Comparison of ENCODE assay signal across 8 cellular contexts in the genomic region with DNA sequence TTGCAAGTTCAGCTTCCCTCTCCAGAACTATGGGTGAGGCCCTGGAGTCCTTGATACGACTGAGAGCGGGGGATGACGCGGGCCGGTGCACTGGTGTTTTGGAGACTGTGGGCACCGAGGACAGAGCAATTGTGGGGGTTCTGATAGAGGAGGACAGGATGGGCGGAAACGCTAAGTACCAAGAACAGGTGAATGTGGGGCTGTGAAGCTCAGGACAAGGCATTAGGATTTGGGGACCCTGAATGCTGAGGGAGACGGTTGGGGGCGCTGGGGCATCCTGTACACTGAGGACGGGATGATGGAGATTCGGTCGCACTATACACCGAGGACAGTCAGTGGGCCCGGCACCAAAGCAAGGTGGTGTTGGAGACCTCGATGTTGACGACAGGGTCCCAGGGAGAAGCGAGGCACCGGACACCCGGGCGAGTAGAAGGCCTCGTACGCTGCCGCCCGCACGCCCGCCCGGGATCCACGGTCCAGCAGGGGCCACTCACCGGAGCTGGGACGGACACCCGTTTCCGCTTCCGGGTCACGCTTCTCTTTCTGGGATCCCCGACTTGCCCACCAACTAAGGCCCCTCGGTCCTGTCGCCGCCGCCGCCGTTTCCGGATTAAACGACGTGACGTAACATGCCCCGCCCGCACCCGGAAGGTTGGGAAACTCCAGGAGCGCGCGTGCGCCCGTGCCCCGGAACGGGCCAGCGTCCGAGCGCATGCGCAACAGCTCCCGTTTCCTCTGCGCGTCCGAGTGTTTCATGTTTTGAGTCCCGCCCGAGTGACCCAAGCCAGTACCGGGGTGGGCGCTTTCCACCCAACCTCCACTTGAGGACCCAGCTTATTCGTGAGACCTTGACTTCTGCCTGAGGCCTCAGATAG. TPM values are rescaled to one million over a fixed set of nuclear protein-coding genes. Genes with fewer than 3 reads are reported as not detected.
DNase-seq lines count a peak whose midpoint lies in the region; ATAC-seq, FAIRE-seq and TF ChIP-seq lines count a peak whose summit lies in the region.

CHMP2A (minus strand) TSS at position 612 of the 875 bp plus-strand sequence. CDS start 893 bp downstream, outside the sequence.

- peaks cover 0 to 24% (median 14%) of the 10 kb centered on the region in 4 experiments; a peak in 6 of 7 replicates for H3K4me1 ChIP-seq in H1 (replicated peaks in 1 of 4; ENCODE audit: control insufficient read depth in 3 of 4, insufficient read depth in 4 of 4, low read length in 3 of 4)

- peak within 1 kb of the TSS; percentile 91 for H3K4ac ChIP-seq in H1 (replicated peaks; ENCODE audit: insufficient read length, low read depth, low read length)

- CTCF ChIA-PET in H1 (lab: Charles Lee; ENCODE audit: partially characterized antibody), result interaction anchor here (0.7 to 4.6 kb wide), 6 partner anchors 9 to 35 kb away, joined by 3 to 33 read pairs (median 7); partner anchors contain the start of genes TRIM28 and ZBTB45

- H4K5ac ChIP-seq in H1 (ENCODE audit: insufficient read length, low read depth, low read length), result peak within 1 kb of the TSS; percentile 75

- H3K23me2 ChIP-seq in H1 (ENCODE audit: low read depth, low read length), result peaks cover 21% of the 10 kb centered on the region

- no peak within 1 kb of the TSS for H3K23ac ChIP-seq in H1 (ENCODE audit: insufficient read length)

- no peak for TF ChIP-seq RAD21 in H1 (IDR thresholded peaks at IDR 0.05 in 1 of 2, conservative IDR thresholded peaks at IDR 0.05 in 1 of 2; ENCODE audit: low read depth in 2 of 2, low read length in 2 of 2)

- POLR2A ChIA-PET in H1 (lab: Charles Lee; ENCODE audit: partially characterized antibody), result interaction anchor here (0.5 to 13.8 kb wide), 19 partner anchors 10 to 599 kb away, joined by 3 to 650 read pairs (median 6); partner anchors contain the start of genes MZF1, RNF225, RPS5 and SLC27A5

- H3K9me3 ChIP-seq in H1 (ENCODE audit: insufficient read depth in 2 of 2, low read depth in 1 of 2, low read length in 1 of 2), result no peaks in the 10 kb centered on the region

- H2AK5ac ChIP-seq in H1 (ENCODE audit: low read depth, low read length), result no peak within 1 kb of the TSS

- ATAC-seq in GM18873 (IDR thresholded peaks at IDR 0.05; ENCODE audit: low FRiP score, unreplicated experiment) (peak; percentile 26), GM18868 (IDR thresholded peaks at IDR 0.05; ENCODE audit: unreplicated experiment) (no peak)

- H4K8ac ChIP-seq in H1 (ENCODE audit: extremely low read depth, insufficient read depth, low read length), result peak within 1 kb of the TSS; percentile 91

- no peaks in the 10 kb centered on the region for H3K27me3 ChIP-seq in H1 (replicated peaks in 1 of 4; ENCODE audit: control insufficient read depth in 3 of 4, extremely low read depth in 1 of 4, insufficient read depth in 3 of 4, low read length in 3 of 4)

- FAIRE-seq in H1 (lab: Jason Lieb, UNC), result peak; percentile 13

- peak within 1 kb of the TSS; percentile 28; the same call in 1 of the 2 replicates for H2AFZ ChIP-seq in H1 (ENCODE audit: low read length)

- peak within 1 kb of the TSS; percentile 84 for H4K91ac ChIP-seq in H1 (replicated peaks; ENCODE audit: insufficient read length, low read length)

- peak within 1 kb of the TSS; percentile 93 for H3K56ac ChIP-seq in H1 (replicated peaks; ENCODE audit: insufficient read length, low read depth, low read length)

- peaks cover 20 to 41% (median 32%) of the 10 kb centered on the region in 4 experiments for H3K36me3 ChIP-seq in H1 (ENCODE audit: control insufficient read depth in 2 of 4, insufficient read depth in 4 of 4, low read length in 3 of 4)

- TF ChIP-seq EP300 in H1 (IDR thresholded peaks at IDR 0.05; ENCODE audit: borderline replicate concordance in 1 of 2, low read depth in 2 of 2, low read length in 2 of 2), result no peak

- 2% methylated on average over 67 of the region's 69 CpGs; no CpG with 5 or more reads in 1 of the 2 experiments for WGBS in H1 (ENCODE audit: extremely low coverage in 1 of 2, insufficient coverage in 1 of 2, insufficient read length in 1 of 2, insufficient replicate concordance in 2 of 2, low coverage in 1 of 2, low lambda C conversion rate in 2 of 2, missing lambda C conversion rate in 1 of 2), 2 experiments

- TF ChIP-seq POLR2A in H1 (IDR thresholded peaks at IDR 0.05; ENCODE audit: control extremely low read depth in 1 of 2, low read depth in 2 of 2, low read length in 2 of 2), result peak; percentile 90 to 96

- peak within 1 kb of the TSS; percentile 84 for H3K27ac ChIP-seq in H1 (ENCODE audit: low read depth, low read length)

- peak within 1 kb of the TSS; percentile 95 for H2BK5ac ChIP-seq in H1 (ENCODE audit: low read depth, low read length)

- peaks cover 8% of the 10 kb centered on the region for H3K79me1 ChIP-seq in H1 (ENCODE audit: low read depth, low read length)

- peak within 1 kb of the TSS; percentile 62 to 79 (median 68) for H3K4me3 ChIP-seq in H1 (ENCODE audit: extremely low read depth in 1 of 4, insufficient read depth in 2 of 4, low read depth in 3 of 4, low read length in 4 of 4)

- H3K79me2 ChIP-seq in H1 (ENCODE audit: control insufficient read depth in 1 of 2, insufficient read depth in 2 of 2, low read length in 2 of 2), result peaks cover 7 to 20% of the 10 kb centered on the region in 2 experiments

- peak within 1 kb of the TSS; percentile 61 for H2BK120ac ChIP-seq in H1 (replicated peaks; ENCODE audit: low read depth, low read length)

- no peak within 1 kb of the TSS for H2BK20ac ChIP-seq in H1 (ENCODE audit: low read length)

- no peak within 1 kb of the TSS for H2BK12ac ChIP-seq in H1 (ENCODE audit: low read depth, low read length)

- no peak within 1 kb of the TSS for H3K14ac ChIP-seq in H1 (ENCODE audit: insufficient read length)

- peak within 1 kb of the TSS; percentile 68 to 91 (median 80) for H3K9ac ChIP-seq in H1 (replicated peaks in 1 of 4; ENCODE audit: extremely low read depth in 1 of 4, low read depth in 3 of 4, low read length in 3 of 4)

- H3K4me2 ChIP-seq in H1 (ENCODE audit: insufficient read depth in 1 of 2, low read depth in 2 of 2, low read length in 2 of 2), result peak within 1 kb of the TSS; percentile 76 to 88

- DNase-seq in HK-2 (ENCODE audit: unreplicated experiment), result peak; percentile 99
- DNase-seq in activated CD4-positive, alpha-beta T cell treated with anti-CD3 and anti-CD28 coated beads, Interleukin-2, amount 50 U/mL, for 48 hours, result peak; percentile 99 to 100
- peak; percentile 88 to 99 for DNase-seq in H1 (ENCODE audit: low read depth in 1 of 2, low spot score in 2 of 2)
- peak; percentile 100 for DNase-seq in mesenteric fat pad (ENCODE audit: low spot score)
- peak; percentile 96 for DNase-seq in stimulated activated CD8-positive, alpha-beta memory T cell treated with anti-CD3 and anti-CD28 coated beads, Interleukin-15, amount 100 ng/mL, for 4 hours (ENCODE audit: low read depth in 2 of 2)
- no peak for DNase-seq in NCI-H524 (lab: John Stamatoyannopoulos, UW)

- H4K20me1 ChIP-seq in H1 (replicated peaks in 1 of 2; ENCODE audit: control insufficient read depth in 1 of 2, insufficient read depth in 2 of 2, low read length in 2 of 2), result peaks cover 3 to 16% of the 10 kb centered on the region in 2 experiments

- peak within 1 kb of the TSS; percentile 46; the same call in 1 of the 2 replicates for H2BK15ac ChIP-seq in H1 (ENCODE audit: low read length)

- TF ChIP-seq CTCF in H1 (IDR thresholded peaks at IDR 0.05; ENCODE audit: control extremely low read depth in 1 of 3, insufficient read depth in 1 of 3, low read depth in 1 of 3, low read length in 3 of 3), result no peak

- H3K18ac ChIP-seq in H1 (ENCODE audit: extremely low read depth, low read length), result peak within 1 kb of the TSS; percentile 92

TF ChIP-seq in H1, 55 proteins besides CTCF, POLR2A, EP300 and RAD21 (continues in another document):
- peak; percentile 93 for TF ChIP-seq CREB1 (IDR thresholded peaks at IDR 0.05)
- 0 out of 2 replicates have a peak, but pooled peaks have one; percentile 34 for TF ChIP-seq TEAD4 (IDR thresholded peaks at IDR 0.05; ENCODE audit: low read depth, low read length)
- 0 out of 2 replicates have a peak, but pooled peaks have one; percentile 12 for TF ChIP-seq YY1 (IDR thresholded peaks at IDR 0.05; ENCODE audit: low read depth, low read length)
- TF ChIP-seq ATF2 (IDR thresholded peaks at IDR 0.05; ENCODE audit: low read length), result no peak
- TF ChIP-seq PHF8 (conservative IDR thresholded peaks at IDR 0.05; ENCODE audit: low read depth, low read length), result peak; percentile 69; the same call in 1 of the 2 replicates
- no peak for TF ChIP-seq SRF (IDR thresholded peaks at IDR 0.05; ENCODE audit: low read depth, low read length)
- TF ChIP-seq HDAC6 (IDR thresholded peaks at IDR 0.05; ENCODE audit: low read depth, low read length), result no peak
- TF ChIP-seq FOSL1 (IDR thresholded peaks at IDR 0.05; ENCODE audit: insufficient read depth, low read depth, low read length), result 0 out of 2 replicates have a peak, but pooled peaks have one; percentile 20
- peak; percentile 27; the same call in 1 of the 2 replicates for TF ChIP-seq TBP (IDR thresholded peaks at IDR 0.05; ENCODE audit: low read depth, low read length)
- TF ChIP-seq GABPA (IDR thresholded peaks at IDR 0.05; ENCODE audit: borderline replicate concordance, insufficient read depth, low read length), result peak; percentile 99
- peak; percentile 88 for TF ChIP-seq POLR2AphosphoS5 (IDR thresholded peaks at IDR 0.05; ENCODE audit: low read depth, low read length)
- peak; percentile 34 to 87; a peak in 2 of 4 replicates for TF ChIP-seq SIN3A (conservative IDR thresholded peaks at IDR 0.05 in 1 of 2, IDR thresholded peaks at IDR 0.05 in 1 of 2; ENCODE audit: low read depth in 1 of 2, low read length in 2 of 2)

RNA-seq across cellular contexts. Expression of gene CHMP2A, which starts in this region (rescaled TPM):
- 70.0 and 75.8 TPM in 2 replicates for total RNA-seq in H1 (2021; fragmentation: NEBNext Ultra II Directional; extraction: Animal tissue kit (Norgen Biotek cat#: 25700))
- 115 and 132 TPM in 2 replicates for polyA plus RNA-seq in H1 (2011; rRNA removed)
- polyA plus RNA-seq in H1 (2011; cell fraction: cytosol; rRNA removed), result 180 TPM
- 98.9 TPM for polyA plus RNA-seq in H1 (2011; cell fraction: nucleus; rRNA removed)
- polyA plus RNA-seq in H1 (2012, experiment 1 of 2), result 105 to 150 TPM (median 138 TPM) in 4 replicates
- polyA plus RNA-seq in H1 (2012, experiment 2 of 2), result 99.5 TPM
- 83.2 TPM for polyA plus RNA-seq in H1 (2013, experiment 1 of 2)
- 87.1 TPM for polyA plus RNA-seq in H1 (2013, experiment 2 of 2)
- 83.8 and 85.2 TPM in 2 replicates for polyA minus RNA-seq in H1 (2011; rRNA and poly(A)+ RNA removed)
- polyA minus RNA-seq in H1 (2011; cell fraction: cytosol; rRNA and poly(A)+ RNA removed), result 70.9 TPM
- 34.6 TPM for polyA minus RNA-seq in H1 (2011; cell fraction: nucleus; rRNA and poly(A)+ RNA removed)
- 116 TPM for total RNA-seq in mesenteric fat pad

Comparison
In these comparisons a context has a peak if more than half of its experiments do, and no peak if none do; other contexts are left out.
1. DNase-seq: peak in HK-2 (single experiment), activated CD4-positive, alpha-beta T cell treated with anti-CD3 and anti-CD28 coated beads, Interleukin-2, amount 50 U/mL, for 48 hours (2 of 2), H1 (2 of 2), mesenteric fat pad (single experiment) and stimulated activated CD8-positive, alpha-beta memory T cell treated with anti-CD3 and anti-CD28 coated beads, Interleukin-15, amount 100 ng/mL, for 4 hours (2 of 2); none in NCI-H524 (0 of 2).